Comparison of ENCODE assay signal across 5 cellular contexts in the genomic region with DNA sequence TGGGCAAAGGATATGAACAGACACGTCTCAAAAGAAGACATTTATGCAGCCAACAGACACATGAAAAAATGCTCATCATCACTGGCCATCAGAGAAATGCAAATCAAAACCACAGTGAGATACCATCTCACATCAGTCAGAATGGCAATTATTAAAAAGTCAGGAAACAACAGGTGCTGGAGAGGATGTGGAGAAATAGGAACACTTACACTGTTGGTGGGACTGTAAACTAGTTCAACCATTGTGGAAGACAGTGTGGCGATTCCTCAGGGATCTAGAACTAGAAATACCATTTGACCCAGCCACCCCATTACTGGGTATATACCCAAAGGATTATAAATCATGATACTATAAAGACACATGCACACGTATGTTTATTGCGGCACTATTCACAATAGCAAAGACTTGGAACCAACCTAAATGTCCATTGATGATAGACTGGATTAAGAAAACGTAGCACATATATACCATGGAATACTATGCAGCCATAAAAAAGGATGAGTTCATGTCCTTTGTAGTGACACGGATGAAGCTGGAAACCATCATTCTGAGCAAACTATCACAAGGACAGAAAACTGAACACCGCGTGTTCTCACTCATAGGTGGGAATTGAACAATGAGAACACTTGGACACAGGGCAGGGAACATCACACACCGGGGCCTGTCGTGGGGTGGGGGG. TPM values are rescaled to one million over a fixed set of nuclear protein-coding genes. Genes with fewer than 3 reads are reported as not detected.
DNase-seq lines count a peak whose midpoint lies in the region; ATAC-seq, FAIRE-seq and TF ChIP-seq lines count a peak whose summit lies in the region.
"Not testable (repeated sequence)": the region's sequence is repeated elsewhere in the genome, so short reads cannot be mapped to it uniquely, and the experiment has no call there.
"Had no signal": no experiment of that assay in that cellular context is flagged by ENCODE, and none has a peak within 500 bp of the region (broad histone marks: within the 10 kb centered on the region; RNA-seq: fewer than 3 reads in every experiment).

No MANE protein-coding gene starts in this region.

- in situ Hi-C loops in K562 (cut with MboI); HepG2 (cut with HindIII; ENCODE audit: extremely low pct_ligation_motif_present, low pct_unique_long_range_greater_than_20kb): not testable (repeated sequence)

- TF ChIP-seq POLR2A in K562 (conservative IDR thresholded peaks at IDR 0.05); HepG2 (IDR thresholded peaks at IDR 0.05; ENCODE audit: insufficient read depth in 1 of 2, low read depth in 2 of 2, low read length in 2 of 2): not testable (repeated sequence)

- not testable (repeated sequence) for BruUV-seq in K562 (replicated peaks; lab: Mats Ljungman, UMichigan); HepG2 (replicated peaks; lab: Mats Ljungman, UMichigan)

- not testable (repeated sequence) for H3K9me1 ChIP-seq in K562 (ENCODE audit: control insufficient read depth, insufficient read depth, low read length)

- TF ChIP-seq CTCF in HEK293 (tag by site-specific recombination; IDR thresholded peaks at IDR 0.05); K562 (IDR thresholded peaks at IDR 0.05 in 2 of 3, conservative IDR thresholded peaks at IDR 0.05 in 1 of 3; ENCODE audit: insufficient read depth in 2 of 3, low read depth in 1 of 3, low read length in 3 of 3); HepG2 (CRISPR knock-in tag; IDR thresholded peaks at IDR 0.05): not testable (repeated sequence)

- not testable (repeated sequence) for FAIRE-seq in K562 (lab: Jason Lieb, UNC); HepG2 (lab: Jason Lieb, UNC)

- not testable (repeated sequence) for H3K4me1 ChIP-seq in HEK293 (ENCODE audit: control insufficient read depth, insufficient read depth, low read length); K562 (replicated peaks in 1 of 2; ENCODE audit: control insufficient read depth in 2 of 2, insufficient read depth in 2 of 2, low read length in 2 of 2)
- H3K4me1 ChIP-seq in HepG2 (ENCODE audit: insufficient read depth, low read length), result peaks cover 12% of the 10 kb centered on the region

- not testable (repeated sequence) for H3K79me2 ChIP-seq in K562 (ENCODE audit: control insufficient read depth, insufficient read depth, low read length); HepG2 (ENCODE audit: insufficient read depth, low read length)

- H2AFZ ChIP-seq in K562 (ENCODE audit: low read depth, low read length); HepG2 (ENCODE audit: low read length): not testable (repeated sequence)

- H3K27ac ChIP-seq in HEK293 (ENCODE audit: extremely low read depth, low read depth, low read length); K562 (ENCODE audit: extremely low read depth, low read depth, low read length); HepG2 (ENCODE audit: extremely low read length, insufficient read depth, low read length): not testable (repeated sequence)

- POLR2A ChIA-PET in HEK293 (lab: Yijun Ruan, JAX); K562 (lab: Yijun Ruan, JAX); HepG2 (lab: Yijun Ruan, JAX): not testable (repeated sequence)

- 45% methylated on average over 9 of the region's 10 CpGs for WGBS in K562 (ENCODE audit: insufficient coverage, low coverage, missing lambda C conversion rate)
- WGBS in HepG2 (ENCODE audit: low lambda C conversion rate), result 68% methylated on average over 10 of the region's 10 CpGs

- TF ChIP-seq EP300 in K562 (IDR thresholded peaks at IDR 0.05; ENCODE audit: low read length); HepG2 (IDR thresholded peaks at IDR 0.05; ENCODE audit: low read depth in 2 of 2, low read length in 2 of 2); HepG2 (CRISPR knock-in tag; IDR thresholded peaks at IDR 0.05; ENCODE audit: borderline replicate concordance): not testable (repeated sequence)

- CTCF ChIA-PET in HEK293 (lab: Yijun Ruan, JAX); K562 (lab: Yijun Ruan, JAX; ENCODE audit: low intra/inter-chr PET ratio); HepG2 (lab: Yijun Ruan, JAX; ENCODE audit: low intra/inter-chr PET ratio, low total read pairs): not testable (repeated sequence)

- not testable (repeated sequence) for ATAC-seq in K562, HepG2

- not testable (repeated sequence) for H3K36me3 ChIP-seq in HEK293 (ENCODE audit: control insufficient read depth in 2 of 2, insufficient read depth in 1 of 2, low read length in 2 of 2); K562 (ENCODE audit: control insufficient read depth, insufficient read depth, low read length); HepG2 (replicated peaks in 1 of 2; ENCODE audit: control insufficient read depth in 1 of 2, insufficient read depth in 2 of 2, low read length in 2 of 2)

- H3K9ac ChIP-seq in K562 (ENCODE audit: insufficient read depth in 1 of 2, low read depth in 2 of 2, low read length in 2 of 2); HepG2 (ENCODE audit: insufficient read depth, low read depth, low read length): not testable (repeated sequence)

- H4K20me1 ChIP-seq in K562 (replicated peaks; ENCODE audit: control insufficient read depth, insufficient read depth, low read length); HepG2 (ENCODE audit: insufficient read depth, low read length): not testable (repeated sequence)

- not testable (repeated sequence) for H3K27me3 ChIP-seq in K562 (ENCODE audit: control insufficient read depth in 2 of 2, insufficient read depth in 2 of 2, low read length in 2 of 2); HepG2 (ENCODE audit: control insufficient read depth in 1 of 2, insufficient read depth in 2 of 2, low read length in 2 of 2)

- intact Hi-C loops in K562 (cut with micrococcal nuclease); HepG2 (cut with micrococcal nuclease; ENCODE audit: unreplicated experiment): not testable (repeated sequence)

- H3K4me3 ChIP-seq in HEK293 (ENCODE audit: low read depth, low read length); K562; HepG2 (replicated peaks in 1 of 3; ENCODE audit: insufficient read depth in 1 of 3, low read depth in 2 of 3, low read length in 3 of 3): not testable (repeated sequence)

- DNase-seq in K562 (ENCODE audit: extremely low read depth in 1 of 4, low spot score in 3 of 4); HepG2 (ENCODE audit: low spot score): not testable (repeated sequence)

- H3K9me3 ChIP-seq in HEK293 (ENCODE audit: control insufficient read depth, insufficient read depth, low read depth, low read length); K562 (replicated peaks; ENCODE audit: control insufficient read depth, insufficient read depth, low read depth, low read length); HepG2 (ENCODE audit: low read length): not testable (repeated sequence)

- H3K4me2 ChIP-seq in K562 (ENCODE audit: insufficient read depth, low read length); HepG2 (ENCODE audit: low read depth, low read length): not testable (repeated sequence)

- TF ChIP-seq RAD21 in K562 (CRISPR knock-in tag; conservative IDR thresholded peaks at IDR 0.05 in 1 of 2, IDR thresholded peaks at IDR 0.05 in 1 of 2); HepG2 (CRISPR knock-in tag; IDR thresholded peaks at IDR 0.05): not testable (repeated sequence)

RNA-seq across cellular contexts. Expression of a gene that starts 8.4 kb away (rescaled TPM):
- total RNA-seq in K562 (2011; cell fraction: chromatin; rRNA removed; ENCODE audit: low replicate concordance), result 185 and 201 TPM in 2 replicates
- 139 and 158 TPM in 2 replicates for total RNA-seq in K562 (2011; cell fraction: nucleolus; rRNA removed)
- total RNA-seq in K562 (2011; cell fraction: nucleoplasm; rRNA removed), result 191 and 256 TPM in 2 replicates
- total RNA-seq in K562 (2014; rRNA removed) (145 and 157 TPM in 2 replicates), K562 (2014; rRNA removed; fragmentation: Illumina TruSeq; extraction: Trizol) (99.6 and 100 TPM in 2 replicates), K562 (2015; rRNA removed; fragmentation: Illumina TruSeq; extraction: Trizol) (115 TPM in 2 replicates), K562 (2021) (119 and 125 TPM in 2 replicates), HepG2 (2016; rRNA removed; fragmentation: Illumina TruSeq; extraction: Trizol) (216 and 230 TPM in 2 replicates)
- polyA plus RNA-seq in K562 (2011; rRNA removed) (166 and 183 TPM in 2 replicates), K562 (2014; fragmentation: Illumina TruSeq; extraction: Trizol) (204 and 210 TPM in 2 replicates), K562 (2014; fragmentation: Nextera tagmentation; extraction: Ambion mirVana) (100 to 1,000 TPM; 137 to 166 TPM), K562 (2014; rRNA removed) (195 and 210 TPM in 2 replicates), HepG2 (2011; rRNA removed) (559 and 589 TPM in 2 replicates)
- 170 and 202 TPM in 2 replicates for polyA plus RNA-seq in K562 (2011; cell fraction: cytosol; rRNA removed)
- 331 and 388 TPM in 2 replicates for polyA plus RNA-seq in K562 (2011; cell fraction: nucleus; rRNA removed)
- polyA plus RNA-seq in K562 (2012), result 129 and 159 TPM in 2 replicates
- 103 and 117 TPM in 2 replicates for polyA minus RNA-seq in K562 (2011; rRNA and poly(A)+ RNA removed)
- 64.9 and 65.9 TPM in 2 replicates for polyA minus RNA-seq in K562 (2011; cell fraction: cytosol; rRNA and poly(A)+ RNA removed)
- 81.6 and 132 TPM in 2 replicates for polyA minus RNA-seq in K562 (2011; cell fraction: nucleus; rRNA and poly(A)+ RNA removed)
- total RNA-seq in HepG2 (2016; cell fraction: cytosol; rRNA removed; fragmentation: Illumina TruSeq; extraction: Trizol; ENCODE audit: low read depth), result 92.0 and 105 TPM in 2 replicates
- total RNA-seq in HepG2 (2016; cell fraction: insoluble cytoplasmic fraction; rRNA removed; fragmentation: Illumina TruSeq; extraction: Trizol), result 222 and 225 TPM in 2 replicates
- 260 and 273 TPM in 2 replicates for total RNA-seq in HepG2 (2016; cell fraction: membrane; rRNA removed; fragmentation: Illumina TruSeq; extraction: Trizol)
- total RNA-seq in HepG2 (2016; cell fraction: nucleus; rRNA removed; fragmentation: Illumina TruSeq; extraction: Trizol), result 197 and 215 TPM in 2 replicates
- polyA plus RNA-seq in HepG2 (2011; cell fraction: cytosol; rRNA removed), result 516 and 523 TPM in 2 replicates
- polyA plus RNA-seq in HepG2 (2011; cell fraction: nucleus; rRNA removed), result 726 and 748 TPM in 2 replicates
- 375 and 450 TPM in 2 replicates for polyA plus RNA-seq in HepG2 (2012)
- polyA plus RNA-seq in HepG2 (2016; cell fraction: cytosol; fragmentation: Illumina TruSeq; extraction: Trizol; ENCODE audit: low read depth), result 179 and 202 TPM in 2 replicates
- 319 and 338 TPM in 2 replicates for polyA plus RNA-seq in HepG2 (2016; cell fraction: insoluble cytoplasmic fraction; fragmentation: Illumina TruSeq; extraction: Trizol; ENCODE audit: low read depth)
- 363 and 438 TPM in 2 replicates for polyA plus RNA-seq in HepG2 (2016; cell fraction: membrane; fragmentation: Illumina TruSeq; extraction: Trizol; ENCODE audit: low read depth)
- polyA plus RNA-seq in HepG2 (2016; cell fraction: nucleus; fragmentation: Illumina TruSeq; extraction: Trizol; ENCODE audit: insufficient read depth, low read depth), result 462 and 464 TPM in 2 replicates
- polyA minus RNA-seq in HepG2 (2011; rRNA and poly(A)+ RNA removed; ENCODE audit: low replicate concordance), result 284 and 598 TPM in 2 replicates
- 252 and 275 TPM in 2 replicates for polyA minus RNA-seq in HepG2 (2011; cell fraction: cytosol; rRNA and poly(A)+ RNA removed)
- polyA minus RNA-seq in HepG2 (2011; cell fraction: nucleus; rRNA and poly(A)+ RNA removed), result 335 and 404 TPM in 2 replicates

RNA-seq across cellular contexts. Expression of a gene that starts 57.1 kb away (rescaled TPM):
- 0.69 and 0.76 TPM in 2 replicates for total RNA-seq in K562 (2011; cell fraction: chromatin; rRNA removed; ENCODE audit: low replicate concordance)
- 0.33 and 0.53 TPM in 2 replicates for total RNA-seq in K562 (2011; cell fraction: nucleolus; rRNA removed)
- total RNA-seq in K562 (2011; cell fraction: nucleoplasm; rRNA removed), result 0.31 and 0.66 TPM in 2 replicates
- total RNA-seq in K562 (2014; rRNA removed) (0.41 TPM in 1 of 2 replicates, not detected in the other), K562 (2014; rRNA removed; fragmentation: Illumina TruSeq; extraction: Trizol) (0.07 TPM in 1 of 2 replicates, not detected in the other), K562 (2015; rRNA removed; fragmentation: Illumina TruSeq; extraction: Trizol) (0.11 and 0.14 TPM in 2 replicates), K562 (2021) (0.36 and 0.60 TPM in 2 replicates), HepG2 (2016; rRNA removed; fragmentation: Illumina TruSeq; extraction: Trizol) (0.07 and 0.13 TPM in 2 replicates)
- polyA plus RNA-seq in K562 (2011; rRNA removed) (0.38 and 0.45 TPM in 2 replicates), K562 (2014; fragmentation: Illumina TruSeq; extraction: Trizol) (0.22 and 0.46 TPM in 2 replicates), K562 (2014; fragmentation: Nextera tagmentation; extraction: Ambion mirVana) (under 1 TPM; 0.24 to 0.32 TPM), K562 (2014; rRNA removed) (0.68 and 1.0 TPM in 2 replicates), HepG2 (2011; rRNA removed) (0.63 and 1.1 TPM in 2 replicates)
- polyA plus RNA-seq in K562 (2011; cell fraction: cytosol; rRNA removed), result 0.27 TPM in 2 replicates
- polyA plus RNA-seq in K562 (2011; cell fraction: nucleus; rRNA removed), result 0.29 and 0.48 TPM in 2 replicates
- polyA plus RNA-seq in K562 (2012), result 0.20 and 0.80 TPM in 2 replicates
- 0.27 and 0.39 TPM in 2 replicates for polyA minus RNA-seq in K562 (2011; rRNA and poly(A)+ RNA removed)
- polyA minus RNA-seq in K562 (2011; cell fraction: cytosol; rRNA and poly(A)+ RNA removed), result not detected in 2 replicates
- polyA minus RNA-seq in K562 (2011; cell fraction: nucleus; rRNA and poly(A)+ RNA removed), result not detected in 2 replicates
- not detected in 2 replicates for total RNA-seq in HepG2 (2016; cell fraction: cytosol; rRNA removed; fragmentation: Illumina TruSeq; extraction: Trizol; ENCODE audit: low read depth)
- total RNA-seq in HepG2 (2016; cell fraction: insoluble cytoplasmic fraction; rRNA removed; fragmentation: Illumina TruSeq; extraction: Trizol), result 0.17 TPM in 1 of 2 replicates, not detected in the other
- 0.10 and 0.15 TPM in 2 replicates for total RNA-seq in HepG2 (2016; cell fraction: membrane; rRNA removed; fragmentation: Illumina TruSeq; extraction: Trizol)
- 0.38 TPM in 1 of 2 replicates, not detected in the other for total RNA-seq in HepG2 (2016; cell fraction: nucleus; rRNA removed; fragmentation: Illumina TruSeq; extraction: Trizol)
- 0.94 and 1.3 TPM in 2 replicates for polyA plus RNA-seq in HepG2 (2011; cell fraction: cytosol; rRNA removed)
- 2.3 and 2.5 TPM in 2 replicates for polyA plus RNA-seq in HepG2 (2011; cell fraction: nucleus; rRNA removed)
- 1.3 and 1.7 TPM in 2 replicates for polyA plus RNA-seq in HepG2 (2012)
- not detected in 2 replicates for polyA plus RNA-seq in HepG2 (2016; cell fraction: cytosol; fragmentation: Illumina TruSeq; extraction: Trizol; ENCODE audit: low read depth)
- 0.19 and 0.40 TPM in 2 replicates for polyA plus RNA-seq in HepG2 (2016; cell fraction: insoluble cytoplasmic fraction; fragmentation: Illumina TruSeq; extraction: Trizol; ENCODE audit: low read depth)
- 0.23 and 0.27 TPM in 2 replicates for polyA plus RNA-seq in HepG2 (2016; cell fraction: membrane; fragmentation: Illumina TruSeq; extraction: Trizol; ENCODE audit: low read depth)
- not detected in 2 replicates for polyA plus RNA-seq in HepG2 (2016; cell fraction: nucleus; fragmentation: Illumina TruSeq; extraction: Trizol; ENCODE audit: insufficient read depth, low read depth)
- 1.2 and 3.2 TPM in 2 replicates for polyA minus RNA-seq in HepG2 (2011; rRNA and poly(A)+ RNA removed; ENCODE audit: low replicate concordance)
- polyA minus RNA-seq in HepG2 (2011; cell fraction: cytosol; rRNA and poly(A)+ RNA removed), result 0.44 TPM in 1 of 2 replicates, not detected in the other
- polyA minus RNA-seq in HepG2 (2011; cell fraction: nucleus; rRNA and poly(A)+ RNA removed), result 0.50 and 0.90 TPM in 2 replicates
- total RNA-seq: CD4-positive, CD25-positive, alpha-beta regulatory T cell had no signal
- polyA plus RNA-seq: CD8-positive, alpha-beta memory T cell had no signal
